1 cellular context compared by ENCODE assay signal in the genomic region with DNA sequence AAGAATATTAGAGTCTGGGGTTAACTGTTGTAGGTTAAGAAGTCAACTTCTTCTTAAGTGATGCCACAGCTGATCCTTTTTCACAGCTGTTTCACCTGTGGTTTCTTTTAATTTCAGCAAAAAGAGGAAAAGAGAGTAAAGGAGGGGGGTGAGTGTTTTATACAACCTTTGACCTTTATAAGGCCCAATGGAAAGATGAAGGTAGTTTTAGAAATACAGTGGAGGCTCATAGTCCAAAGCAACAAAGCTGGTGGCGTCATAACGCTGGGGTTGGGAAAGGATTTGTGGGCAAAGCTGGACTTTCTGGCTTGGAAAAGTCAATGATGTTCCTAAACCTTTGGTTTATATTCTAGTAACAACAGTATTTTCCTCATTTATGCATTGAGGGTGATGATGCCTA.
TF ChIP-seq lines count a peak whose summit lies in the region.

No MANE protein-coding gene starts in this region.

TF ChIP-seq in liver, 16 proteins besides CTCF, POLR2A, EP300 and RAD21 (continued from another document):
- TF ChIP-seq ATF3 (IDR thresholded peaks at IDR 0.05) (peak; percentile 70), FOXA2 (IDR thresholded peaks at IDR 0.05) (peak; percentile 64), SP1 (IDR thresholded peaks at IDR 0.05) (peak; percentile 87), HNF4A (conservative IDR thresholded peaks at IDR 0.05) (peak; percentile 95 to 97), FOXA1 (IDR thresholded peaks at IDR 0.05) (no peak), NR2F2 (IDR thresholded peaks at IDR 0.05) (peak; percentile 87), HNF4G (IDR thresholded peaks at IDR 0.05) (peak; percentile 81), GABPA (IDR thresholded peaks at IDR 0.05 in 1 of 2, conservative IDR thresholded peaks at IDR 0.05 in 1 of 2) (no peak)
- TF ChIP-seq, protein P1, sequence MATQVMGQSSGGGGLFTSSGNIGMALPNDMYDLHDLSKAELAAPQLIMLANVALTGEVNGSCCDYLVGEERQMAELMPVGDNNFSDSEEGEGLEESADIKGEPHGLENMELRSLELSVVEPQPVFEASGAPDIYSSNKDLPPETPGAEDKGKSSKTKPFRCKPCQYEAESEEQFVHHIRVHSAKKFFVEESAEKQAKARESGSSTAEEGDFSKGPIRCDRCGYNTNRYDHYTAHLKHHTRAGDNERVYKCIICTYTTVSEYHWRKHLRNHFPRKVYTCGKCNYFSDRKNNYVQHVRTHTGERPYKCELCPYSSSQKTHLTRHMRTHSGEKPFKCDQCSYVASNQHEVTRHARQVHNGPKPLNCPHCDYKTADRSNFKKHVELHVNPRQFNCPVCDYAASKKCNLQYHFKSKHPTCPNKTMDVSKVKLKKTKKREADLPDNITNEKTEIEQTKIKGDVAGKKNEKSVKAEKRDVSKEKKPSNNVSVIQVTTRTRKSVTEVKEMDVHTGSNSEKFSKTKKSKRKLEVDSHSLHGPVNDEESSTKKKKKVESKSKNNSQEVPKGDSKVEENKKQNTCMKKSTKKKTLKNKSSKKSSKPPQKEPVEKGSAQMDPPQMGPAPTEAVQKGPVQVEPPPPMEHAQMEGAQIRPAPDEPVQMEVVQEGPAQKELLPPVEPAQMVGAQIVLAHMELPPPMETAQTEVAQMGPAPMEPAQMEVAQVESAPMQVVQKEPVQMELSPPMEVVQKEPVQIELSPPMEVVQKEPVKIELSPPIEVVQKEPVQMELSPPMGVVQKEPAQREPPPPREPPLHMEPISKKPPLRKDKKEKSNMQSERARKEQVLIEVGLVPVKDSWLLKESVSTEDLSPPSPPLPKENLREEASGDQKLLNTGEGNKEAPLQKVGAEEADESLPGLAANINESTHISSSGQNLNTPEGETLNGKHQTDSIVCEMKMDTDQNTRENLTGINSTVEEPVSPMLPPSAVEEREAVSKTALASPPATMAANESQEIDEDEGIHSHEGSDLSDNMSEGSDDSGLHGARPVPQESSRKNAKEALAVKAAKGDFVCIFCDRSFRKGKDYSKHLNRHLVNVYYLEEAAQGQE (IDR thresholded peaks at IDR 0.05), result peak; percentile 68
